In the genomic region with DNA sequence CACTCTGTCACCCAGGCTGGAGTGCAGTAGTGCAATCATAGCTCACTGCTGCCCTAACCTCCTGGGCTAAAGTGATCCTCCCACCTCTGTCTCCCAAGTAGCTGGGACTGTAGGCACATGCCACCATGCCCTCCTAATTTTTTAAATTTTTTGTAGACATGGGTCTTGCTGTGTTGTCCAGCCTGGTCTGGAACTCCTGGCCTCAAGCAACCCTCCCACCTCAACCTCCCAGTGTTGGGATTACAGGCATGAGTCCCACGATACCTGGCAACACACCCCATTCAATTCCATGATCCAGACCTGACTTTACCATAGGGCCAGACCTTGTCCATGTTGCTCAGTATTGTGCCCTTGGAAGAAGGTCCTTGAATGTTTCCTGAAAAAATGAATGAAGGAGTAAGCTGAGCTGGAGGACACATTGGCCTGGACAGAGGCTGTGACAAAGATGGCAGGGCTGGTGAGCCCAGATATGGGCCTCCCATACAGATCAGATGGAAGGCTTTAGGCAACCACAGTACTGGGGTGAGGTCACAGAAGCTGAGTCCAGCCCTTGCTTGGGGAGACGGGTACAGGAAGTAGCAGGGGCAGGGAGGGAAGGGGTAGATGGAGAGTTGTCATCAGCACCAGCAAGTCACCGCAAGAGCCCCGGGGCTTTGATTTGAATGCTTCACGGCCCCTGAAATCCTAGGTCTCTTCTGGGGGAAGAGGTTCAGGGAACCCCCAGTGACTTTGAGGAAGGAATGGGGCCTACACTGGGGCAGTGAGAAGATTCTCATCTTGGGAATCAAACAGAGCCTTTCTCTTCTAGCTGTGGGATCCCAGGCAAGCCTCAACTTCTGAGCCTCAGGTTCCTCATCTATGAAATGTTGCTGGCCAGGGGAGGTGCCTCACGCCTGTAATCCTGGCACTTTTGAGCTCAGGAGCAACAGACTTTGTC, we compare ENCODE assay signal across 17 cellular contexts. TPM values are rescaled to one million over a fixed set of nuclear protein-coding genes. Genes with fewer than 3 reads are reported as not detected.
"Had no signal": no experiment of that assay in that cellular context is flagged by ENCODE, and none has a peak within 500 bp of the region (broad histone marks: within the 10 kb centered on the region; RNA-seq: fewer than 3 reads in every experiment).

No MANE protein-coding gene starts in this region.

- H3K36me3 Mint-ChIP-seq: activated naive CD8-positive, alpha-beta T cell treated with anti-CD3 and anti-CD28 coated beads for 36 hours; natural killer cell; stimulated activated memory B cell treated with anti-CD40 and anti-IgM and Interleukin-4, amounts not matched to agents 10 μg/mL and 1 μg/mL and 100 μg/mL, for 72 hours had no signal

- H3K9me3 ChIP-seq: esophagus muscularis mucosa, right atrium auricular region had no signal

- H3K4me3 Mint-ChIP-seq: activated CD4-positive, alpha-beta T cell treated with anti-CD3 and anti-CD28 coated beads for 36 hours; activated naive CD8-positive, alpha-beta T cell treated with anti-CD3 and anti-CD28 coated beads for 36 hours; natural killer cell; stimulated activated memory B cell treated with anti-CD40 and anti-IgM and Interleukin-4, amounts not matched to agents 10 μg/mL and 1 μg/mL and 100 μg/mL, for 72 hours had no signal

- H3K27ac Mint-ChIP-seq: activated CD4-positive, alpha-beta T cell treated with anti-CD3 and anti-CD28 coated beads for 36 hours; activated naive CD8-positive, alpha-beta T cell treated with anti-CD3 and anti-CD28 coated beads for 36 hours; natural killer cell; stimulated activated memory B cell treated with anti-CD40 and anti-IgM and Interleukin-4, amounts not matched to agents 10 μg/mL and 1 μg/mL and 100 μg/mL, for 72 hours had no signal

- DNase-seq: activated CD4-positive, alpha-beta T cell treated with anti-CD3 and anti-CD28 coated beads for 36 hours; activated effector memory CD4-positive, alpha-beta T cell treated with anti-CD3 and anti-CD28 coated beads, Interleukin-2, amount 50 U/mL, for 16 hours; activated naive CD8-positive, alpha-beta T cell treated with anti-CD3 and anti-CD28 coated beads for 36 hours; activated T-cell treated with anti-CD3 and anti-CD28 coated beads, Interleukin-2, amount 50 U/mL, for 1 hour; dorsolateral prefrontal cortex; natural killer cell; small intestine; SW 1271; T-helper 9 cell; trophoblast cell had no signal

- H3K27ac ChIP-seq: dorsolateral prefrontal cortex, esophagus muscularis mucosa, right atrium auricular region had no signal

- ATAC-seq: activated CD4-positive, alpha-beta T cell treated with anti-CD3 and anti-CD28 coated beads for 36 hours; stimulated activated memory B cell treated with anti-CD40 and anti-IgM and Interleukin-4, amounts not matched to agents 10 μg/mL and 1 μg/mL and 100 μg/mL, for 72 hours had no signal

- H3K9me3 Mint-ChIP-seq: activated naive CD8-positive, alpha-beta T cell treated with anti-CD3 and anti-CD28 coated beads for 36 hours; natural killer cell; stimulated activated memory B cell treated with anti-CD40 and anti-IgM and Interleukin-4, amounts not matched to agents 10 μg/mL and 1 μg/mL and 100 μg/mL, for 72 hours had no signal

- H3K36me3 ChIP-seq: esophagus muscularis mucosa, right atrium auricular region had no signal

RNA-seq across cellular contexts. Expression of a gene that starts 40.1 kb away (rescaled TPM):
- total RNA-seq: activated naive CD8-positive, alpha-beta T cell treated with anti-CD3 and anti-CD28 coated beads for 36 hours; aorta; dorsolateral prefrontal cortex; esophagus muscularis mucosa; fibroblast of villous mesenchyme; mucosa of gallbladder; natural killer cell; posterior vena cava; right atrium auricular region had no signal
